16 cellular contexts compared by ENCODE assay signal in the genomic region with DNA sequence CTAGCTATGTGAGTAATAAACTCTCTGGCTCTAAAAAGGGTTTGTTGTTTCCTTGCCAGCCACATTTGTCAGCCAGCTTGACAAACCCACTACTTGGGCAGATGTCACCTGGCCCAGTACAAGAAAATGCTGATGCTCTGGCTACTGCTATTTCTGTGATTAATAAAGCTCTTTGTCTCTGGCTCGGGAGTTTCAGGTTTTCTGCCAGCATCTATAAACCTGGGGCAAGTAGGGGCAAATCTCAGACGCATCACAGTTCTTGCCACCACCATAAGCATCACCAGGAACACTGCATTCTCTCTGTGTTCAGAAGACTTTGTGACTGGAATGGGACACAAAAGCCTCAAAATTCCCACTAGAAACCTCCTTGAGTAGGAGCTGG. TPM values are rescaled to one million over a fixed set of nuclear protein-coding genes. Genes with fewer than 3 reads are reported as not detected.
DNase-seq lines count a peak whose midpoint lies in the region; ATAC-seq and TF ChIP-seq lines count a peak whose summit lies in the region.
"Had no signal": no experiment of that assay in that cellular context is flagged by ENCODE, and none has a peak within 500 bp of the region (broad histone marks: within the 10 kb centered on the region; RNA-seq: fewer than 3 reads in every experiment).

No MANE protein-coding gene starts in this region.

- POLR2A ChIA-PET in MCF 10A (lab: Yijun Ruan, JAX): interaction anchor here (0.6 to 5.0 kb wide), 41 partner anchors 8 to 668 kb away, joined by 3 to 88 read pairs (median 5); partner anchors contain the start of genes DEDD, F11R, NIT1 and PFDN2

- H3K9me3 Mint-ChIP-seq in MCF 10A (ENCODE audit: unreplicated experiment): no peaks in the 10 kb centered on the region
- H3K9me3 Mint-ChIP-seq: IgD-negative memory B cell had no signal

- ATAC-seq in esophagus mucosa (peak; percentile 77), GM21515 (IDR thresholded peaks at IDR 0.05; ENCODE audit: unreplicated experiment) (no peak), GM18505 (IDR thresholded peaks at IDR 0.05; ENCODE audit: unreplicated experiment) (no peak)
- ATAC-seq in activated CD4-positive, CD25-positive, alpha-beta regulatory T cell treated with anti-CD3 and anti-CD28 coated beads, Interleukin-2, amount 50 U/mL, for 24 hours: no peak

- peaks cover 6% of the 10 kb centered on the region for H3K27me3 ChIP-seq in osteoblast (ENCODE audit: insufficient read depth, low read length)
- H3K27me3 ChIP-seq in suprapubic skin: no peaks in the 10 kb centered on the region
- H3K27me3 ChIP-seq: SJCRH30 had no signal

- H4K20me1 ChIP-seq in osteoblast (ENCODE audit: insufficient read depth, low read length): no peaks in the 10 kb centered on the region

- H3K36me3 ChIP-seq in osteoblast (ENCODE audit: insufficient read depth, low read length): no peaks in the 10 kb centered on the region
- no peaks in the 10 kb centered on the region for H3K36me3 ChIP-seq in suprapubic skin
- H3K36me3 ChIP-seq: SJCRH30 had no signal

- no peaks in the 10 kb centered on the region for H3K36me3 Mint-ChIP-seq in MCF 10A (ENCODE audit: insufficient read depth, unreplicated experiment)
- H3K36me3 Mint-ChIP-seq: IgD-negative memory B cell had no signal

- H3K27ac Mint-ChIP-seq in MCF 10A (ENCODE audit: low read depth, unreplicated experiment): peak overlapping the region; percentile 3
- H3K27ac Mint-ChIP-seq: H9, IgD-negative memory B cell had no signal

- intact Hi-C loops in MCF 10A (cut with micrococcal nuclease): loop anchor here (5.0 kb wide), 1 partner anchor 525 kb away; no protein-coding TSS in a partner anchor

- peaks cover 50% of the 10 kb centered on the region for H3K4me1 Mint-ChIP-seq in MCF 10A (ENCODE audit: insufficient read depth, unreplicated experiment)

- TF ChIP-seq EP300 in suprapubic skin (IDR thresholded peaks at IDR 0.05): no peak

- no peak overlapping the region for H2AFZ ChIP-seq in osteoblast (ENCODE audit: low read length)

- no peaks in the 10 kb centered on the region for H3K79me2 ChIP-seq in osteoblast (ENCODE audit: insufficient read depth, low read length)

- no peak overlapping the region for H3K4me3 Mint-ChIP-seq in MCF 10A (ENCODE audit: unreplicated experiment)
- H3K4me3 Mint-ChIP-seq: H9, IgD-negative memory B cell had no signal

- BruUV-seq in MCF 10A (replicated peaks; lab: Mats Ljungman, UMichigan): no TSS peak

- TF ChIP-seq POLR2A in suprapubic skin (IDR thresholded peaks at IDR 0.05) (no peak), GM18505 (IDR thresholded peaks at IDR 0.05; ENCODE audit: borderline replicate concordance, extremely low read depth, insufficient read depth, insufficient read length) (no peak)

- no peaks in the 10 kb centered on the region for H3K4me1 ChIP-seq in osteoblast (ENCODE audit: insufficient read depth, low read length)
- H3K4me1 ChIP-seq in suprapubic skin: peaks cover 18% of the 10 kb centered on the region
- H3K4me1 ChIP-seq: SJCRH30 had no signal

- H3K9me3 ChIP-seq in osteoblast (ENCODE audit: low read depth, low read length) (no peaks in the 10 kb centered on the region), suprapubic skin (no peaks in the 10 kb centered on the region)
- H3K9me3 ChIP-seq: SJCRH30 had no signal

- no peak overlapping the region for H3K4me2 ChIP-seq in osteoblast (ENCODE audit: insufficient read depth, low read length)

- H3K27ac ChIP-seq in osteoblast (ENCODE audit: low read depth, low read length): no peak overlapping the region
- H3K27ac ChIP-seq in suprapubic skin: peak overlapping the region; percentile 60
- H3K27ac ChIP-seq: C4-2B, SJCRH30 had no signal

- WGBS in suprapubic skin: 60% methylated on average over 2 of the region's 2 CpGs

- TF ChIP-seq CTCF in MCF 10A (IDR thresholded peaks at IDR 0.05; ENCODE audit: unreplicated experiment) (no peak), osteoblast (IDR thresholded peaks at IDR 0.05; ENCODE audit: extremely low read depth, low read depth, low read length) (no peak), suprapubic skin (IDR thresholded peaks at IDR 0.05) (no peak)

- peak; percentile 58 for DNase-seq in MCF 10A (ENCODE audit: unreplicated experiment)
- DNase-seq in osteoblast (ENCODE audit: insufficient read length, low spot score, missing footprints): peak; percentile 5
- DNase-seq in suprapubic skin (ENCODE audit: low spot score in 2 of 2): no peak
- DNase-seq in NCI-H2029 treated with DMSO at 0.1 percent for 48 hours (lab: John Stamatoyannopoulos, UW): no peak
- DNase-seq: DMS79 treated with DMSO at 0.1 percent for 48 hours, NCI-H2081 treated with DMSO at 0.1 percent for 48 hours, NCI-H510A had no signal

- H3K27me3 Mint-ChIP-seq in MCF 10A (ENCODE audit: insufficient read depth, unreplicated experiment): no peaks in the 10 kb centered on the region

- H3K4me3 ChIP-seq in osteoblast (ENCODE audit: insufficient read depth, low read length) (no peak overlapping the region), suprapubic skin (no peak overlapping the region)
- H3K4me3 ChIP-seq: SJCRH30 had no signal

- CTCF ChIA-PET in MCF 10A (lab: Yijun Ruan, JAX): interaction anchor here (0.6 to 5.4 kb wide), 75 partner anchors 8 to 616 kb away, joined by 3 to 139 read pairs (median 5); partner anchors contain the start of genes F11R and KLHDC9

RNA-seq across cellular contexts. Expression of gene ITLN2, which starts 2.5 kb away (rescaled TPM):
- total RNA-seq in MCF 10A (2022) (0.27 TPM in 1 of 2 replicates, not detected in the other), esophagus mucosa (0.16 TPM), osteoblast (not detected in 2 replicates), suprapubic skin (1 to 10 TPM in 1 of 4 donors, under 1 TPM in 1, not detected in 2; 0.55 to 1.2 TPM)
- total RNA-seq: RPMI7951, SJCRH30 had no signal

Comparison
In these comparisons a context has a peak if more than half of its experiments do, and no peak if none do; other contexts are left out.
1. DNase-seq: peak in MCF 10A (single experiment) and osteoblast (single experiment); none in suprapubic skin (0 of 2) and NCI-H2029 treated with DMSO at 0.1 percent for 48 hours (single experiment).